In the genomic region with DNA sequence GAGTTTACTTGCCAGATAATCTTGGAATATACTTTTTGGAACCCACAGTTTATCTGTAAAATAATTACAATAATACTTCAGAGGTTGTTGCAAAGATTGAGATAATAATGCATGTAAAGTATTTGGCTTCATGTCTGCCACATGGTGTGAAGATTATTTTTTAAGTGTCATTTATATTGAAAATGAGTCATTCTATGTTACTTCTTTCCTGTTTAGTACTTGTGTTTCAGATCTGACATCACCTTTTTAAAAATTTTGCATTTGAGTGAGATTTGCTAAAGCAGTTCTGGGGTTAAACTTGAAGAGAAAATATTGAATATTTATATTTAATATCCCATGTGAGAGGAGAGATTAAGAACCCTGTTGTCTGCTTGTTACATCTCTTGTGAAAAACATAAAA, we compare ENCODE assay signal across 11 cellular contexts. TPM values are rescaled to one million over a fixed set of nuclear protein-coding genes. Genes with fewer than 3 reads are reported as not detected.
DNase-seq lines count a peak whose midpoint lies in the region; ATAC-seq and TF ChIP-seq lines count a peak whose summit lies in the region.
"Had no signal": no experiment of that assay in that cellular context is flagged by ENCODE, and none has a peak within 500 bp of the region (broad histone marks: within the 10 kb centered on the region; RNA-seq: fewer than 3 reads in every experiment).

No MANE protein-coding gene starts in this region.

- peak overlapping the region; percentile 99 for H3K27ac Mint-ChIP-seq in activated T-cell treated with anti-CD3 and anti-CD28 coated beads, Interleukin-2, amount 50 U/mL, for 24 hours

- H3K36me3 ChIP-seq in SK-N-MC (ENCODE audit: insufficient read depth, low read length) (no peaks in the 10 kb centered on the region), transverse colon (no peaks in the 10 kb centered on the region)

- H3K9me3 ChIP-seq in SK-N-MC (ENCODE audit: low read depth, low read length), result no peaks in the 10 kb centered on the region
- H3K9me3 ChIP-seq in transverse colon, result no peaks in the 10 kb centered on the region

- H3K27ac ChIP-seq in SK-N-MC (peak overlapping the region; percentile 78), transverse colon (peak overlapping the region; percentile 41 to 76 (median 62))

- peaks cover 81% of the 10 kb centered on the region for H3K4me1 Mint-ChIP-seq in activated T-cell treated with anti-CD3 and anti-CD28 coated beads, Interleukin-2, amount 50 U/mL, for 24 hours (ENCODE audit: low read depth)

- peak overlapping the region; percentile 16 for H3K9ac ChIP-seq in SK-N-MC (ENCODE audit: insufficient read length)

- intact Hi-C loops in transverse colon (cut with DNase I; ENCODE audit: low total_unique reads), result no loop called here

- no peak for TF ChIP-seq EP300 in transverse colon (IDR thresholded peaks at IDR 0.05; ENCODE audit: low read depth)

- ATAC-seq in GM18517 (IDR thresholded peaks at IDR 0.05; ENCODE audit: unreplicated experiment) (no peak), GM21737 (IDR thresholded peaks at IDR 0.05; ENCODE audit: unreplicated experiment) (no peak)

- no peak for TF ChIP-seq POLR2A in transverse colon (IDR thresholded peaks at IDR 0.05)

- peaks cover 47 to 76% (median 63%) of the 10 kb centered on the region in 4 donors for H3K4me1 ChIP-seq in transverse colon

- in situ Hi-C loops in transverse colon (cut with MboI; ENCODE audit: low pct_ligation_motif_present in 1 of 4, low pct_unique_long_range_greater_than_20kb in 1 of 4, low sequenced_read_pairs in 3 of 4), result no loop called here

- peaks cover 2% of the 10 kb centered on the region for H3K9me3 Mint-ChIP-seq in activated T-cell treated with anti-CD3 and anti-CD28 coated beads, Interleukin-2, amount 50 U/mL, for 24 hours

- no peaks in the 10 kb centered on the region for H3K27me3 Mint-ChIP-seq in activated T-cell treated with anti-CD3 and anti-CD28 coated beads, Interleukin-2, amount 50 U/mL, for 24 hours

- peak overlapping the region; percentile 70 for H3K4me3 Mint-ChIP-seq in activated T-cell treated with anti-CD3 and anti-CD28 coated beads, Interleukin-2, amount 50 U/mL, for 24 hours

- peaks cover 24% of the 10 kb centered on the region for H3K36me3 Mint-ChIP-seq in activated T-cell treated with anti-CD3 and anti-CD28 coated beads, Interleukin-2, amount 50 U/mL, for 24 hours (ENCODE audit: low read depth)

- DNase-seq in activated T-cell treated with anti-CD3 and anti-CD28 coated beads, Interleukin-2, amount 50 U/mL, for 24 hours, result no peak
- DNase-seq in activated T-cell treated with anti-CD3 and anti-CD28 coated beads, Interleukin-2, amount 50 U/mL, for 1 hour, result no peak
- DNase-seq in SK-N-MC (ENCODE audit: low read depth, low spot score), result no peak
- DNase-seq in fibroblast of villous mesenchyme (ENCODE audit: low read depth), result peak; percentile 40
- DNase-seq in transverse colon, result no peak
- no peak for DNase-seq in germinal center (ENCODE audit: low spot score)
- DNase-seq: activated effector memory CD4-positive, alpha-beta T cell treated with anti-CD3 and anti-CD28 coated beads, Interleukin-2, amount 50 U/mL, for 16 hours; NCI-H82; retina had no signal

- TF ChIP-seq CTCF in fibroblast of villous mesenchyme (IDR thresholded peaks at IDR 0.05; ENCODE audit: insufficient read depth, low read depth, low read length) (no peak), transverse colon (IDR thresholded peaks at IDR 0.05) (no peak)

- H3K4me3 ChIP-seq in SK-N-MC (peak overlapping the region; percentile 47), fibroblast of villous mesenchyme (ENCODE audit: low read depth, low read length) (no peak overlapping the region), transverse colon (no peak overlapping the region)

- no peaks in the 10 kb centered on the region for H3K27me3 ChIP-seq in transverse colon

RNA-seq across cellular contexts. Expression of a gene that starts 31.2 kb away (rescaled TPM):
- total RNA-seq in fibroblast of villous mesenchyme (265 and 297 TPM in 2 replicates), transverse colon (100 to 1,000 TPM in 3 of 4 donors, 10 to 100 TPM in 1; 82.8 to 354 (median 282) TPM)
